In the genomic region with DNA sequence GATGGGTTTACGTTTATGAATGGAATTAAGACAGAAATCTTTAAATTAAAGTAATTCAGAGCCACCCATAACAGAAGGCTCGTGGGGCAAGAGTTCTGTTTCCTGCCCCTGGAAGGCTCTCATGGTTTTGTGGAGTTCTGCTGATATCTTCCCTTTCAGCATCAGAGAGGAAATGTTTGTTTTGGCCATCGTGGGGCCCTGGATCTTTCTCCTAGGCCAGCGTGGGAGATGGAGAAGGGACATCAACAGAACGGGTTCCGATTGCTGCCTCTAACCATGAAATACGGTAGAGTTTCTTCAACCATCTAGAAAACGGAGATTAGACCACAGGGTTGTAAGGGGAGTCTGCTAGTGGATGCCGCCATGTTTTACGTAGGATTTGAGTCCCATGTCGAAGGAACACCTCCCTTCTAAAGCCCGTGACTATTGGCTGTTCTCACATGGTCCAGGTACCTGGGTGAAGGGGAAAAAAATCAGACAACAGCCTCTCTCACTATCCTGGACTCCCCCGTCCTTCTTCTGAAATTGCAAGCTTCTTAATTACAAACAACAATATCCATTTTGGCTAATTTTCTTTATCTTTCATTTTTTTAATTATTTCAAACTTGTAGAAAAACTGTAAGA, we compare ENCODE assay signal across 8 cellular contexts.
"Had no signal": no experiment of that assay in that cellular context is flagged by ENCODE, and none has a peak within 500 bp of the region (broad histone marks: within the 10 kb centered on the region; RNA-seq: fewer than 3 reads in every experiment).

No MANE protein-coding gene starts in this region.

- H3K36me3 ChIP-seq: HAP-1 had no signal

- H3K27ac ChIP-seq: GM23248, HL-60 had no signal

- H2AFZ ChIP-seq: GM23248 had no signal

- DNase-seq: GM23248, H7, HFFc6, KG1 had no signal

- H3K9me3 ChIP-seq: HAP-1 had no signal

- FAIRE-seq: HepG2 had no signal

- H3K4me1 ChIP-seq: HAP-1 had no signal

- H3K9ac ChIP-seq: GM23248 had no signal

- ATAC-seq: HCT116, HepG2 had no signal

- H3K4me3 ChIP-seq: GM23248, HAP-1 had no signal
